13 cellular contexts compared by ENCODE assay signal in the genomic region with DNA sequence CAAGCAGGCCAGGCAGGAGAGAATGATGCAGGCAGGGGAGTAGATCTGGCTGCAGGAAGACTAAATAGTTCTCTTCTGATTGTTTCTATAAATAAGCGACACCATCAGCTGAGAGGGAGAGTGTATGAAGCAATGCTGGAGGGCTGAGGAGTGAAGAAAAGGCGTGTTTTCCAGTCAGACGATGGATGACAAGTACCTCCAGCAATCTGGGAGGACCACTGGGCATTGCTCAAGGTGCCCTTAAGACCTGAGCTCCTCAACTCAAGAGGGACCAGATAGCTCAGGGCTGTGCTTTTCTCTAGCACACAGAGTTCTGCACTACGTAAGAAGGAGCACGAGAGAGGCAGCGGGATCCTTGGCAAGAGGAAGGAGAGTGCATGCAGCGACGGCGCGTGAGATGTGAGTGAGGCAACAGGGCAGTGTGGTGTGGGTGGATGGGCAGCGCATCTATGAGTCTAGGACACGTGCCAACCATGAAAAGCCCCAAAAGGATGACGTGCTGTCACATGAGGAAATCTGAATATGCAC. TPM values are rescaled to one million over a fixed set of nuclear protein-coding genes. Genes with fewer than 3 reads are reported as not detected.
DNase-seq lines count a peak whose midpoint lies in the region; ATAC-seq, FAIRE-seq and TF ChIP-seq lines count a peak whose summit lies in the region.
"Had no signal": no experiment of that assay in that cellular context is flagged by ENCODE, and none has a peak within 500 bp of the region (broad histone marks: within the 10 kb centered on the region; RNA-seq: fewer than 3 reads in every experiment).

No MANE protein-coding gene starts in this region.

- no peaks in the 10 kb centered on the region for H3K9me3 ChIP-seq in right lobe of liver
- no peaks in the 10 kb centered on the region for H3K9me3 ChIP-seq in HepG2 (ENCODE audit: low read length)
- no peaks in the 10 kb centered on the region for H3K9me3 ChIP-seq in upper lobe of right lung
- H3K9me3 ChIP-seq: SJCRH30 had no signal

- CTCF ChIA-PET in HepG2 (lab: Yijun Ruan, JAX; ENCODE audit: low intra/inter-chr PET ratio, low total read pairs): interaction anchor here (2.1 kb wide), 1 partner anchor 33 kb away, joined by 8 read pairs; no protein-coding TSS in a partner anchor

- H3K4me3 ChIP-seq in right lobe of liver (no peak overlapping the region), HepG2 (replicated peaks in 1 of 3; ENCODE audit: insufficient read depth in 1 of 3, low read depth in 2 of 3, low read length in 3 of 3) (no peak overlapping the region), upper lobe of right lung (no peak overlapping the region)
- H3K4me3 ChIP-seq: SJCRH30 had no signal

- peaks cover 0 to 5% of the 10 kb centered on the region in 2 donors for H3K4me1 Mint-ChIP-seq in effector memory CD8-positive, alpha-beta T cell (ENCODE audit: low read depth in 2 of 2)

- no peaks in the 10 kb centered on the region for H4K20me1 ChIP-seq in HepG2 (ENCODE audit: insufficient read depth, low read length)

- H3K27me3 Mint-ChIP-seq in effector memory CD8-positive, alpha-beta T cell: no peaks in the 10 kb centered on the region

- H3K9ac ChIP-seq in HepG2 (ENCODE audit: insufficient read depth, low read depth, low read length): no peak overlapping the region

- intact Hi-C loops in right lobe of liver (cut with DNase I): no loop called here
- intact Hi-C loops in HepG2 (cut with micrococcal nuclease; ENCODE audit: unreplicated experiment): no loop called here
- intact Hi-C loops in upper lobe of right lung (cut with DNase I): no loop called here

- ATAC-seq in right lobe of liver: peak; percentile 53 to 71 (median 62)
- no peak for ATAC-seq in HepG2
- peak; percentile 26 for ATAC-seq in effector memory CD8-positive, alpha-beta T cell (replicated peaks)
- ATAC-seq in upper lobe of right lung: peak; percentile 90
- no peak for ATAC-seq in GM19328 (IDR thresholded peaks at IDR 0.05; ENCODE audit: unreplicated experiment)
- no peak for ATAC-seq in GM18505 (IDR thresholded peaks at IDR 0.05; ENCODE audit: unreplicated experiment)

- peaks cover 26% of the 10 kb centered on the region for H3K36me3 Mint-ChIP-seq in effector memory CD8-positive, alpha-beta T cell (ENCODE audit: insufficient read depth)

- H3K9me3 Mint-ChIP-seq in effector memory CD8-positive, alpha-beta T cell: no peaks in the 10 kb centered on the region

- FAIRE-seq in HepG2 (lab: Jason Lieb, UNC): no peak

- WGBS in right lobe of liver (ENCODE audit: insufficient coverage, low coverage, low lambda C conversion rate, missing lambda C conversion rate): 41% methylated on average over 13 of the region's 13 CpGs
- 90% methylated on average over 13 of the region's 13 CpGs for WGBS in HepG2 (ENCODE audit: low lambda C conversion rate)

- no TSS peak for BruUV-seq in HepG2 (replicated peaks; lab: Mats Ljungman, UMichigan)

- no peak overlapping the region for H3K4me3 Mint-ChIP-seq in effector memory CD8-positive, alpha-beta T cell

- TF ChIP-seq POLR2A in right lobe of liver (IDR thresholded peaks at IDR 0.05) (no peak), HepG2 (IDR thresholded peaks at IDR 0.05; ENCODE audit: insufficient read depth in 1 of 2, low read depth in 2 of 2, low read length in 2 of 2) (no peak), GM18505 (IDR thresholded peaks at IDR 0.05; ENCODE audit: borderline replicate concordance, extremely low read depth, insufficient read depth, insufficient read length) (no peak)

- no peaks in the 10 kb centered on the region for H3K79me2 ChIP-seq in HepG2 (ENCODE audit: insufficient read depth, low read length)

- H3K27me3 ChIP-seq in right lobe of liver (no peaks in the 10 kb centered on the region), HepG2 (ENCODE audit: control insufficient read depth in 1 of 2, insufficient read depth in 2 of 2, low read length in 2 of 2) (no peaks in the 10 kb centered on the region), upper lobe of right lung (no peaks in the 10 kb centered on the region)
- H3K27me3 ChIP-seq: SJCRH30 had no signal

- H3K27ac ChIP-seq in right lobe of liver: no peak overlapping the region
- no peak overlapping the region for H3K27ac ChIP-seq in HepG2 (ENCODE audit: extremely low read length, insufficient read depth, low read length)
- no peak overlapping the region for H3K27ac ChIP-seq in upper lobe of right lung
- H3K27ac ChIP-seq: epithelial cell of prostate, SJCRH30 had no signal

- no peak overlapping the region for H3K27ac Mint-ChIP-seq in effector memory CD8-positive, alpha-beta T cell

- H3K4me1 ChIP-seq in right lobe of liver (peaks cover 0 to 6% (median 0%) of the 10 kb centered on the region in 4 donors), HepG2 (ENCODE audit: insufficient read depth, low read length) (no peaks in the 10 kb centered on the region), upper lobe of right lung (peaks cover 5% of the 10 kb centered on the region)
- H3K4me1 ChIP-seq: SJCRH30 had no signal

- TF ChIP-seq RAD21 in HepG2 (CRISPR knock-in tag; IDR thresholded peaks at IDR 0.05): no peak

- in situ Hi-C loops in HepG2 (cut with HindIII; ENCODE audit: extremely low pct_ligation_motif_present, low pct_unique_long_range_greater_than_20kb): loop anchor here (25.0 kb wide), 1 partner anchor 453 kb away; no protein-coding TSS in a partner anchor

- no peak for TF ChIP-seq EP300 in HepG2 (IDR thresholded peaks at IDR 0.05; ENCODE audit: low read depth in 2 of 2, low read length in 2 of 2)
- no peak for TF ChIP-seq EP300 in HepG2 (CRISPR knock-in tag; IDR thresholded peaks at IDR 0.05; ENCODE audit: borderline replicate concordance)

- no peak for TF ChIP-seq CTCF in right lobe of liver (IDR thresholded peaks at IDR 0.05)
- no peak for TF ChIP-seq CTCF in HepG2 (CRISPR knock-in tag; IDR thresholded peaks at IDR 0.05)
- TF ChIP-seq CTCF in upper lobe of right lung (IDR thresholded peaks at IDR 0.05): no peak

- POLR2A ChIA-PET in HepG2 (lab: Yijun Ruan, JAX): no interaction called here

- DNase-seq in right lobe of liver (peak; percentile 60 to 75 (median 71)), HepG2 (ENCODE audit: low spot score) (no peak), midbrain (lab: John Stamatoyannopoulos, UW) (peak; percentile 43), upper lobe of right lung (peak; percentile 88), iPS-NIHi11 (ENCODE audit: low spot score) (no peak)
- DNase-seq in effector memory CD8-positive, alpha-beta T cell: no peak
- DNase-seq: SJCRH30; stimulated activated CD8-positive, alpha-beta memory T cell treated with anti-CD3 and anti-CD28 coated beads, Interleukin-4, amount 100 ng/mL, for 48 hours had no signal

- H2AFZ ChIP-seq in HepG2 (ENCODE audit: low read length): no peak overlapping the region

- peaks cover 0 to 20% (median 0%) of the 10 kb centered on the region in 4 donors for H3K36me3 ChIP-seq in right lobe of liver
- H3K36me3 ChIP-seq in HepG2 (replicated peaks in 1 of 2; ENCODE audit: control insufficient read depth in 1 of 2, insufficient read depth in 2 of 2, low read length in 2 of 2): no peaks in the 10 kb centered on the region; a peak in 1 of 5 replicates
- peaks cover 4% of the 10 kb centered on the region for H3K36me3 ChIP-seq in upper lobe of right lung

- H3K4me2 ChIP-seq in HepG2 (ENCODE audit: low read depth, low read length): no peak overlapping the region

RNA-seq across cellular contexts. Expression of a gene that starts 36.0 kb away (rescaled TPM):
- total RNA-seq in right lobe of liver: 100 to 1,000 TPM in 2 of 6 experiments, 10 to 100 TPM in 4; 89.8 to 155 (median 99.1) TPM
- 111 and 117 TPM in 2 replicates for total RNA-seq in HepG2 (2016; rRNA removed; fragmentation: Illumina TruSeq; extraction: Trizol)
- total RNA-seq in HepG2 (2016; cell fraction: cytosol; rRNA removed; fragmentation: Illumina TruSeq; extraction: Trizol; ENCODE audit: low read depth): 101 TPM in 2 replicates
- 102 and 113 TPM in 2 replicates for total RNA-seq in HepG2 (2016; cell fraction: insoluble cytoplasmic fraction; rRNA removed; fragmentation: Illumina TruSeq; extraction: Trizol)
- 155 and 172 TPM in 2 replicates for total RNA-seq in HepG2 (2016; cell fraction: membrane; rRNA removed; fragmentation: Illumina TruSeq; extraction: Trizol)
- 154 and 190 TPM in 2 replicates for total RNA-seq in HepG2 (2016; cell fraction: nucleus; rRNA removed; fragmentation: Illumina TruSeq; extraction: Trizol)
- 74.9 and 85.0 TPM in 2 replicates for polyA plus RNA-seq in HepG2 (2011; rRNA removed)
- 38.5 and 48.3 TPM in 2 replicates for polyA plus RNA-seq in HepG2 (2011; cell fraction: cytosol; rRNA removed)
- polyA plus RNA-seq in HepG2 (2011; cell fraction: nucleus; rRNA removed): 295 and 298 TPM in 2 replicates
- 127 and 129 TPM in 2 replicates for polyA plus RNA-seq in HepG2 (2012)
- 94.4 and 97.7 TPM in 2 replicates for polyA plus RNA-seq in HepG2 (2016; cell fraction: cytosol; fragmentation: Illumina TruSeq; extraction: Trizol; ENCODE audit: low read depth)
- 152 and 164 TPM in 2 replicates for polyA plus RNA-seq in HepG2 (2016; cell fraction: insoluble cytoplasmic fraction; fragmentation: Illumina TruSeq; extraction: Trizol; ENCODE audit: low read depth)
- 159 and 192 TPM in 2 replicates for polyA plus RNA-seq in HepG2 (2016; cell fraction: membrane; fragmentation: Illumina TruSeq; extraction: Trizol; ENCODE audit: low read depth)
- polyA plus RNA-seq in HepG2 (2016; cell fraction: nucleus; fragmentation: Illumina TruSeq; extraction: Trizol; ENCODE audit: insufficient read depth, low read depth): 441 and 444 TPM in 2 replicates
- polyA minus RNA-seq in HepG2 (2011; rRNA and poly(A)+ RNA removed; ENCODE audit: low replicate concordance): 173 and 261 TPM in 2 replicates
- polyA minus RNA-seq in HepG2 (2011; cell fraction: cytosol; rRNA and poly(A)+ RNA removed): 69.5 and 79.1 TPM in 2 replicates
- polyA minus RNA-seq in HepG2 (2011; cell fraction: nucleus; rRNA and poly(A)+ RNA removed): 148 and 157 TPM in 2 replicates
- total RNA-seq in upper lobe of right lung: 199 TPM

RNA-seq across cellular contexts. Expression of a gene that starts 49.1 kb away (rescaled TPM):
- total RNA-seq in right lobe of liver: under 1 TPM in 2 of 6 experiments, not detected in 4; 0.18 to 0.80 TPM
- not detected in 2 replicates for total RNA-seq in HepG2 (2016; rRNA removed; fragmentation: Illumina TruSeq; extraction: Trizol)
- total RNA-seq in HepG2 (2016; cell fraction: cytosol; rRNA removed; fragmentation: Illumina TruSeq; extraction: Trizol; ENCODE audit: low read depth): not detected in 2 replicates
- total RNA-seq in HepG2 (2016; cell fraction: insoluble cytoplasmic fraction; rRNA removed; fragmentation: Illumina TruSeq; extraction: Trizol): not detected in 2 replicates
- not detected in 2 replicates for total RNA-seq in HepG2 (2016; cell fraction: membrane; rRNA removed; fragmentation: Illumina TruSeq; extraction: Trizol)
- not detected in 2 replicates for total RNA-seq in HepG2 (2016; cell fraction: nucleus; rRNA removed; fragmentation: Illumina TruSeq; extraction: Trizol)
- polyA plus RNA-seq in HepG2 (2011; rRNA removed): 0.05 TPM in 1 of 2 replicates, not detected in the other
- not detected in 2 replicates for polyA plus RNA-seq in HepG2 (2011; cell fraction: cytosol; rRNA removed)
- 0.13 TPM in 1 of 2 replicates, not detected in the other for polyA plus RNA-seq in HepG2 (2011; cell fraction: nucleus; rRNA removed)
- polyA plus RNA-seq in HepG2 (2012): 0.08 TPM in 1 of 2 replicates, not detected in the other
- 0.07 TPM in 1 of 2 replicates, not detected in the other for polyA plus RNA-seq in HepG2 (2016; cell fraction: cytosol; fragmentation: Illumina TruSeq; extraction: Trizol; ENCODE audit: low read depth)
- not detected in 2 replicates for polyA plus RNA-seq in HepG2 (2016; cell fraction: insoluble cytoplasmic fraction; fragmentation: Illumina TruSeq; extraction: Trizol; ENCODE audit: low read depth)
- polyA plus RNA-seq in HepG2 (2016; cell fraction: membrane; fragmentation: Illumina TruSeq; extraction: Trizol; ENCODE audit: low read depth): not detected in 2 replicates
- not detected in 2 replicates for polyA plus RNA-seq in HepG2 (2016; cell fraction: nucleus; fragmentation: Illumina TruSeq; extraction: Trizol; ENCODE audit: insufficient read depth, low read depth)
- polyA minus RNA-seq in HepG2 (2011; rRNA and poly(A)+ RNA removed; ENCODE audit: low replicate concordance): 0.09 TPM in 1 of 2 replicates, not detected in the other
- not detected in 2 replicates for polyA minus RNA-seq in HepG2 (2011; cell fraction: cytosol; rRNA and poly(A)+ RNA removed)
- not detected in 2 replicates for polyA minus RNA-seq in HepG2 (2011; cell fraction: nucleus; rRNA and poly(A)+ RNA removed)
- total RNA-seq in upper lobe of right lung: 0.29 TPM
- total RNA-seq: M059J, osteocyte had no signal

Comparison
In these comparisons a context has a peak if more than half of its experiments do, and no peak if none do; other contexts are left out.
1. ATAC-seq: peak in right lobe of liver (4 of 4), effector memory CD8-positive, alpha-beta T cell (single experiment) and upper lobe of right lung (single experiment); none in HepG2 (single experiment), GM19328 (single experiment) and GM18505 (single experiment).
2. DNase-seq: peak in right lobe of liver (3 of 3), midbrain (single experiment) and upper lobe of right lung (single experiment); none in HepG2 (single experiment), effector memory CD8-positive, alpha-beta T cell (0 of 3) and iPS-NIHi11 (single experiment).